ENCODE assay signal across 8 cellular contexts in genomic region chr17:50721194-50722010, GRCh38. TPM values are rescaled to one million over a fixed set of nuclear protein-coding genes. Genes with fewer than 3 reads are reported as not detected.
DNase-seq lines count a peak whose midpoint lies in the region; ATAC-seq and TF ChIP-seq lines count a peak whose summit lies in the region.

No MANE protein-coding gene starts in this region.

- no peak overlapping the region for H3K23ac ChIP-seq in mesendoderm (ENCODE audit: low read length)

- H3K9ac ChIP-seq in mesendoderm (ENCODE audit: low read length): peak overlapping the region; percentile 96

- no peak for TF ChIP-seq CTCF in Caco-2 (IDR thresholded peaks at IDR 0.05; ENCODE audit: insufficient read depth in 1 of 2, low read depth in 1 of 2, low read length in 1 of 2, severe bottlenecking in 1 of 2, unreplicated experiment in 1 of 2)
- TF ChIP-seq CTCF in LNCaP clone FGC (IDR thresholded peaks at IDR 0.05; ENCODE audit: control insufficient read depth, extremely low read depth, insufficient read depth): no peak
- no peak for TF ChIP-seq CTCF in body of pancreas (IDR thresholded peaks at IDR 0.05)

- no peaks in the 10 kb centered on the region for H3K27me3 Mint-ChIP-seq in Caco-2 (ENCODE audit: insufficient read depth, unreplicated experiment)

- POLR2A ChIA-PET in Caco-2 (lab: Charles Lee): no interaction called here

- no peak overlapping the region for H3K18ac ChIP-seq in mesendoderm (ENCODE audit: low read length)

- H2AK5ac ChIP-seq in mesendoderm (ENCODE audit: low read length): no peak overlapping the region

- H3K4me3 ChIP-seq in Caco-2 (ENCODE audit: low read depth, low read length): peak overlapping the region; percentile 88
- H3K4me3 ChIP-seq in LNCaP clone FGC (ENCODE audit: low read depth, low read length): peak overlapping the region; percentile 99
- H3K4me3 ChIP-seq in body of pancreas: peak overlapping the region in 1 of 2 donors; percentile 63
- peak overlapping the region; percentile 40 for H3K4me3 ChIP-seq in mesendoderm (ENCODE audit: low read length)

- H2BK15ac ChIP-seq in mesendoderm (replicated peaks; ENCODE audit: low read depth): no peak overlapping the region

- H3K4me1 Mint-ChIP-seq in Caco-2 (ENCODE audit: low read depth, unreplicated experiment): peaks cover 18% of the 10 kb centered on the region

- no peak overlapping the region for H3K4ac ChIP-seq in mesendoderm (ENCODE audit: low read depth, low read length)

- no peaks in the 10 kb centered on the region for H3K79me1 ChIP-seq in mesendoderm (ENCODE audit: low read length)

- peaks cover 63% of the 10 kb centered on the region for H3K79me2 ChIP-seq in mesendoderm (ENCODE audit: control insufficient read depth, insufficient read depth, low read length)

- H2BK5ac ChIP-seq in mesendoderm (ENCODE audit: low read length): no peak overlapping the region

- H4K5ac ChIP-seq in mesendoderm (ENCODE audit: low read length): no peak overlapping the region

- peak overlapping the region; percentile 65 for H3K4me2 ChIP-seq in mesendoderm (ENCODE audit: low read length)

- H3K56ac ChIP-seq in mesendoderm (ENCODE audit: low read length): peak overlapping the region; percentile 52

- CTCF ChIA-PET in Caco-2 (lab: Charles Lee): interaction anchor here (0.6 to 0.8 kb wide), 3 partner anchors 9 to 95 kb away, joined by 3 read pairs; no protein-coding TSS in a partner anchor

- no peak overlapping the region for H2BK120ac ChIP-seq in mesendoderm (ENCODE audit: low read depth, low read length)

- H3K9me3 ChIP-seq in Caco-2 (no peaks in the 10 kb centered on the region), body of pancreas (no peaks in the 10 kb centered on the region)

- H3K27ac ChIP-seq in body of pancreas: peak overlapping the region in 3 of 4 donors; percentile 98 to 99 (median 99)
- no peak overlapping the region for H3K27ac ChIP-seq in mesendoderm (ENCODE audit: low read depth, low read length)

- H3K27me3 ChIP-seq in Caco-2 (replicated peaks; ENCODE audit: control insufficient read depth, insufficient read depth, low read length): no peaks in the 10 kb centered on the region
- no peaks in the 10 kb centered on the region for H3K27me3 ChIP-seq in body of pancreas
- H3K27me3 ChIP-seq in mesendoderm (ENCODE audit: insufficient read depth, low read length, poor library complexity): no peaks in the 10 kb centered on the region

- DNase-seq in Caco-2 (no peak), LNCaP clone FGC (ENCODE audit: low read depth) (no peak), body of pancreas (no peak), mesendoderm (no peak), SHP77 treated with DMSO at 0.1 percent for 48 hours (lab: John Stamatoyannopoulos, UW) (no peak), Ammon's horn (ENCODE audit: low spot score) (no peak), glomerular visceral epithelial cell (ENCODE audit: extremely low spot score) (no peak)

- peak overlapping the region; percentile 97 for H3K4me3 Mint-ChIP-seq in Caco-2 (ENCODE audit: unreplicated experiment)

- H3K27ac Mint-ChIP-seq in Caco-2 (ENCODE audit: unreplicated experiment): peak overlapping the region; percentile 100

- no peak for ATAC-seq in body of pancreas
- no peak for ATAC-seq in GM21360 (IDR thresholded peaks at IDR 0.05; ENCODE audit: unreplicated experiment)

- no peak overlapping the region for H4K8ac ChIP-seq in mesendoderm (ENCODE audit: low read depth, low read length)

- H3K36me3 Mint-ChIP-seq in Caco-2 (ENCODE audit: insufficient read depth, unreplicated experiment): peaks cover 73% of the 10 kb centered on the region

- no peak for TF ChIP-seq POLR2A in body of pancreas (IDR thresholded peaks at IDR 0.05)

- H3K4me1 ChIP-seq in Caco-2 (peaks cover 37% of the 10 kb centered on the region), body of pancreas (peaks cover 56% of the 10 kb centered on the region), mesendoderm (ENCODE audit: control insufficient read depth, low read depth, low read length) (peaks cover 6% of the 10 kb centered on the region)

- BruUV-seq in Caco-2 (replicated peaks; lab: Mats Ljungman, UMichigan): no TSS peak

- intact Hi-C loops in Caco-2 (cut with micrococcal nuclease; ENCODE audit: unreplicated experiment) (loop anchor here (2.0 kb wide), 1 partner anchor 41 kb away; no protein-coding TSS in a partner anchor), body of pancreas (cut with DNase I) (no loop called here)

- peaks cover 1% of the 10 kb centered on the region; the same call in 1 of the 2 replicates for H3K36me3 ChIP-seq in Caco-2 (ENCODE audit: control insufficient read depth, insufficient read depth, low read length)
- no peaks in the 10 kb centered on the region for H3K36me3 ChIP-seq in body of pancreas (replicated peaks in 1 of 2; ENCODE audit: insufficient read depth in 1 of 2, low read depth in 2 of 2)
- H3K36me3 ChIP-seq in mesendoderm (ENCODE audit: control insufficient read depth, insufficient read depth, low read length): no peaks in the 10 kb centered on the region

- WGBS in body of pancreas, 2 donors: 3 to 4% methylated on average over 7 of the region's 7 CpGs
- no CpG with 5 or more reads among the region's 7 CpGs for WGBS in mesendoderm (ENCODE audit: extremely low coverage, insufficient coverage, low lambda C conversion rate)

- H3K9me3 Mint-ChIP-seq in Caco-2 (ENCODE audit: unreplicated experiment): no peaks in the 10 kb centered on the region

RNA-seq across cellular contexts. Expression of gene LUC7L3, which starts 2.0 kb away (rescaled TPM):
- total RNA-seq in Caco-2 (2022) (284 and 287 TPM in 2 replicates), body of pancreas (10 to 100 TPM; 71.2 to 85.6 TPM)
- 185 TPM for polyA plus RNA-seq in mesendoderm (2013, experiment 1 of 2)
- 187 TPM for polyA plus RNA-seq in mesendoderm (2013, experiment 2 of 2)

RNA-seq across cellular contexts. Expression of gene ANKRD40, which starts 13.7 kb away (rescaled TPM):
- total RNA-seq in Caco-2 (2022) (113 and 114 TPM in 2 replicates), body of pancreas (10 to 100 TPM; 21.3 to 27.0 TPM)
- 41.9 TPM for polyA plus RNA-seq in mesendoderm (2013, experiment 1 of 2)
- 41.9 TPM for polyA plus RNA-seq in mesendoderm (2013, experiment 2 of 2)

RNA-seq across cellular contexts. Expression of gene ANKRD40CL, which starts 45.9 kb away (rescaled TPM):
- total RNA-seq in Caco-2 (2022): 11.2 and 11.4 TPM in 2 replicates
- 1 to 10 TPM in 1 of 2 donors, not detected in 1; 1.6 TPM for total RNA-seq in body of pancreas
- not detected for polyA plus RNA-seq in mesendoderm (2013, experiment 1 of 2)
- not detected for polyA plus RNA-seq in mesendoderm (2013, experiment 2 of 2)
